Comparison of ENCODE assay signal across 9 cellular contexts in the genomic region with DNA sequence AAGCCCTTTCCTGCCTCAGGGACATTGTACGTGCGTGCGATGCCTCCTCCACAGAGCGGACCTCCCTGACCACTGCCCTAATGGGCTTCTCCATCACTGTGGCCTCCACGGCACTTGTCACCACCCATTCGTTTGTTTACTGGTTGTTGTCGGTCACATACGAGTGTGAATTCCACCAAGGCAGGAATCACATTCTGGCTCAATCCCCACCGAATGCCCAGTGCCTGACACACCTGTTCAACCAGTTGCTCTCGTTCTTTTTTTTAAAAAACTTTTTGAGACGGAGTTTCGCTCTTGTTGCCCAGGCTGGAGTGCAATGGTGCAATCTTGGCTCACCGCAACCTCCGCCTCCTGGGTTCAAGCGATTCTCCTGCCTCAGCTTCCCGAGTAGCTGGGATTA. TPM values are rescaled to one million over a fixed set of nuclear protein-coding genes. Genes with fewer than 3 reads are reported as not detected.
DNase-seq lines count a peak whose midpoint lies in the region; ATAC-seq, FAIRE-seq and TF ChIP-seq lines count a peak whose summit lies in the region.
"Not testable (repeated sequence)": the region's sequence is repeated elsewhere in the genome, so short reads cannot be mapped to it uniquely, and the experiment has no call there.
"Had no signal": no experiment of that assay in that cellular context is flagged by ENCODE, and none has a peak within 500 bp of the region (broad histone marks: within the 10 kb centered on the region; RNA-seq: fewer than 3 reads in every experiment).

No MANE protein-coding gene starts in this region.

- H3K79me2 ChIP-seq in DND-41 (ENCODE audit: insufficient read depth, low read length) = peaks cover 20% of the 10 kb centered on the region
- not testable (repeated sequence) for H3K79me2 ChIP-seq in H1 (ENCODE audit: control insufficient read depth in 1 of 2, insufficient read depth in 2 of 2, low read length in 2 of 2); trophoblast cell (ENCODE audit: control insufficient read depth, insufficient read depth, low read length, poor library complexity)

- not testable (repeated sequence) for H3K27ac Mint-ChIP-seq in T-helper 17 cell; activated naive CD8-positive, alpha-beta T cell treated with anti-CD3 and anti-CD28 coated beads for 36 hours
- peak overlapping the region; percentile 63 for H3K27ac Mint-ChIP-seq in activated CD8-positive, alpha-beta memory T cell treated with anti-CD3 and anti-CD28 coated beads, Interleukin-2, amount 10 ng/mL, durations not matched to agents 7 days and 5 days
- peak overlapping the region in 2 of 6 donors; percentile 47 to 93 for H3K27ac Mint-ChIP-seq in naive B cell

- H2BK5ac ChIP-seq in H1 (ENCODE audit: low read depth, low read length); trophoblast cell (ENCODE audit: low read depth, low read length, poor library complexity): not testable (repeated sequence)

- TF ChIP-seq POLR2A in H1 (IDR thresholded peaks at IDR 0.05; ENCODE audit: control extremely low read depth in 1 of 2, low read depth in 2 of 2, low read length in 2 of 2) = not testable (repeated sequence)

- not testable (repeated sequence) for H3K4me3 ChIP-seq in DND-41 (ENCODE audit: low read depth in 1 of 2, low read length in 2 of 2); H1 (ENCODE audit: extremely low read depth in 1 of 4, insufficient read depth in 2 of 4, low read depth in 3 of 4, low read length in 4 of 4); trophoblast cell (ENCODE audit: low read depth, low read length)

- not testable (repeated sequence) for FAIRE-seq in H1 (lab: Jason Lieb, UNC)

- not testable (repeated sequence) for H4K12ac ChIP-seq in trophoblast cell (ENCODE audit: low read depth, low read length)

- not testable (repeated sequence) for TF ChIP-seq EP300 in H1 (IDR thresholded peaks at IDR 0.05; ENCODE audit: borderline replicate concordance in 1 of 2, low read depth in 2 of 2, low read length in 2 of 2)

- H3K4me2 ChIP-seq in DND-41 (ENCODE audit: insufficient read depth, low read length); H1 (ENCODE audit: insufficient read depth in 1 of 2, low read depth in 2 of 2, low read length in 2 of 2); trophoblast cell (ENCODE audit: low read length): not testable (repeated sequence)

- WGBS in H1 (ENCODE audit: extremely low coverage in 1 of 2, insufficient coverage in 1 of 2, insufficient read length in 1 of 2, insufficient replicate concordance in 2 of 2, low coverage in 1 of 2, low lambda C conversion rate in 2 of 2, missing lambda C conversion rate in 1 of 2), 2 experiments = 87% methylated on average over 16 of the region's 16 CpGs; no CpG with 5 or more reads in 1 of the 2 experiments
- no CpG with 5 or more reads among the region's 16 CpGs for WGBS in trophoblast cell (ENCODE audit: extremely low coverage, insufficient coverage, insufficient read length)

- not testable (repeated sequence) for H3K18ac ChIP-seq in H1 (ENCODE audit: extremely low read depth, low read length); trophoblast cell (ENCODE audit: low read length)

- DNase-seq in DND-41; T-helper 17 cell; activated CD8-positive, alpha-beta memory T cell treated with anti-CD3 and anti-CD28 coated beads, Interleukin-2, amount 10 ng/mL, durations not matched to agents 7 days and 5 days; activated naive CD8-positive, alpha-beta T cell treated with anti-CD3 and anti-CD28 coated beads for 36 hours; H1 (ENCODE audit: low read depth in 1 of 2, low spot score in 2 of 2); naive B cell: not testable (repeated sequence)
- peak; percentile 81 to 95 for DNase-seq in trophoblast cell

- H3K27me3 ChIP-seq in DND-41 (ENCODE audit: insufficient read depth, low read length, poor library complexity) = not testable (repeated sequence)
- H3K27me3 ChIP-seq in H1 (replicated peaks in 1 of 4; ENCODE audit: control insufficient read depth in 3 of 4, extremely low read depth in 1 of 4, insufficient read depth in 3 of 4, low read length in 3 of 4) (peaks cover 1 to 46% (median 29%) of the 10 kb centered on the region in 4 experiments), trophoblast cell (ENCODE audit: insufficient read depth, low read length) (peaks cover 31% of the 10 kb centered on the region)

- peak overlapping the region; percentile 60; the same call in 1 of the 2 replicates for H2BK12ac ChIP-seq in H1 (ENCODE audit: low read depth, low read length)
- not testable (repeated sequence) for H2BK12ac ChIP-seq in trophoblast cell (ENCODE audit: low read length)

- not testable (repeated sequence) for TF ChIP-seq CTCF in 22Rv1 (IDR thresholded peaks at IDR 0.05); DND-41 (IDR thresholded peaks at IDR 0.05; ENCODE audit: borderline replicate concordance, extremely low read depth, low read length, poor library complexity, severe bottlenecking); H1 (IDR thresholded peaks at IDR 0.05; ENCODE audit: control extremely low read depth in 1 of 3, insufficient read depth in 1 of 3, low read depth in 1 of 3, low read length in 3 of 3)

- H3K36me3 ChIP-seq in DND-41 (ENCODE audit: insufficient read depth, low read length) = peaks cover 19% of the 10 kb centered on the region
- H3K36me3 ChIP-seq in H1 (ENCODE audit: control insufficient read depth in 2 of 4, insufficient read depth in 4 of 4, low read length in 3 of 4) = not testable (repeated sequence)
- peaks cover 15 to 17% of the 10 kb centered on the region in 2 experiments for H3K36me3 ChIP-seq in trophoblast cell (ENCODE audit: control insufficient read depth in 1 of 2, insufficient read depth in 2 of 2, low read length in 2 of 2)

- not testable (repeated sequence) for H3K4ac ChIP-seq in H1 (replicated peaks; ENCODE audit: insufficient read length, low read depth, low read length); trophoblast cell (ENCODE audit: low read depth, low read length)

- H3K36me3 Mint-ChIP-seq in T-helper 17 cell (ENCODE audit: low read depth); activated CD8-positive, alpha-beta memory T cell treated with anti-CD3 and anti-CD28 coated beads, Interleukin-2, amount 10 ng/mL, durations not matched to agents 7 days and 5 days; activated naive CD8-positive, alpha-beta T cell treated with anti-CD3 and anti-CD28 coated beads for 36 hours; naive B cell: not testable (repeated sequence)

- not testable (repeated sequence) for H4K5ac ChIP-seq in H1 (ENCODE audit: insufficient read length, low read depth, low read length)

- not testable (repeated sequence) for H3K9me3 ChIP-seq in DND-41 (ENCODE audit: insufficient read depth, low read length, severe bottlenecking); T-helper 17 cell (ENCODE audit: control insufficient read depth, low read length, poor library complexity, severe bottlenecking); H1 (ENCODE audit: insufficient read depth in 2 of 2, low read depth in 1 of 2, low read length in 1 of 2)
- H3K9me3 ChIP-seq in trophoblast cell (ENCODE audit: insufficient read depth, low read depth, low read length) = peaks cover 15% of the 10 kb centered on the region

- not testable (repeated sequence) for H3K9ac ChIP-seq in DND-41 (ENCODE audit: low read depth, low read length); H1 (replicated peaks in 1 of 4; ENCODE audit: extremely low read depth in 1 of 4, low read depth in 3 of 4, low read length in 3 of 4); trophoblast cell (ENCODE audit: low read length)

- H3K23me2 ChIP-seq in H1 (ENCODE audit: low read depth, low read length) = peaks cover 15% of the 10 kb centered on the region

- not testable (repeated sequence) for H3K23ac ChIP-seq in H1 (ENCODE audit: insufficient read length); trophoblast cell (ENCODE audit: low read length)

- CTCF ChIA-PET in activated CD8-positive, alpha-beta memory T cell treated with anti-CD3 and anti-CD28 coated beads, Interleukin-2, amount 10 ng/mL, durations not matched to agents 7 days and 5 days (lab: Charles Lee) = interaction anchor here (1.5 kb wide), 1 partner anchor 21 kb away, joined by 6 read pairs; no protein-coding TSS in a partner anchor
- CTCF ChIA-PET in H1 (lab: Charles Lee; ENCODE audit: partially characterized antibody) = interaction anchor here (0.6 to 1.5 kb wide), 3 partner anchors 12 to 402 kb away, joined by 3 to 4 read pairs (median 4); no protein-coding TSS in a partner anchor

- not testable (repeated sequence) for H2BK15ac ChIP-seq in H1 (ENCODE audit: low read length)

- H4K20me1 ChIP-seq in DND-41 (ENCODE audit: insufficient read depth, low read length) (peaks cover 13% of the 10 kb centered on the region; the same call in 1 of the 2 replicates), H1 (replicated peaks in 1 of 2; ENCODE audit: control insufficient read depth in 1 of 2, insufficient read depth in 2 of 2, low read length in 2 of 2) (peaks cover 0 to 15% of the 10 kb centered on the region in 2 experiments)

- not testable (repeated sequence) for H3K9me3 Mint-ChIP-seq in activated CD8-positive, alpha-beta memory T cell treated with anti-CD3 and anti-CD28 coated beads, Interleukin-2, amount 10 ng/mL, durations not matched to agents 7 days and 5 days (ENCODE audit: low read depth); activated naive CD8-positive, alpha-beta T cell treated with anti-CD3 and anti-CD28 coated beads for 36 hours; naive B cell

- not testable (repeated sequence) for H4K91ac ChIP-seq in H1 (replicated peaks; ENCODE audit: insufficient read length, low read length); trophoblast cell (ENCODE audit: low read depth, low read length)

- not testable (repeated sequence) for H2BK20ac ChIP-seq in H1 (ENCODE audit: low read length)

- H3K4me1 ChIP-seq in DND-41 (ENCODE audit: insufficient read depth, low read length) = peaks cover 30% of the 10 kb centered on the region
- H3K4me1 ChIP-seq in H1 (replicated peaks in 1 of 4; ENCODE audit: control insufficient read depth in 3 of 4, insufficient read depth in 4 of 4, low read length in 3 of 4) = peaks cover 0 to 23% (median 15%) of the 10 kb centered on the region in 4 experiments; a peak in 5 of 7 replicates
- peaks cover 11 to 21% of the 10 kb centered on the region in 2 experiments for H3K4me1 ChIP-seq in trophoblast cell (ENCODE audit: control insufficient read depth in 1 of 2, insufficient read depth in 2 of 2, low read length in 2 of 2)

- H3K79me1 ChIP-seq in H1 (ENCODE audit: low read depth, low read length); trophoblast cell (ENCODE audit: low read length): not testable (repeated sequence)

- ATAC-seq in DND-41 (ENCODE audit: insufficient read depth, low read depth); T-helper 17 cell; activated CD8-positive, alpha-beta memory T cell treated with anti-CD3 and anti-CD28 coated beads, Interleukin-2, amount 10 ng/mL, durations not matched to agents 7 days and 5 days; naive B cell (ENCODE audit: low read depth in 2 of 2): not testable (repeated sequence)

- H4K8ac ChIP-seq in H1 (ENCODE audit: extremely low read depth, insufficient read depth, low read length) = not testable (repeated sequence)
- peak overlapping the region; percentile 92 for H4K8ac ChIP-seq in trophoblast cell (ENCODE audit: low read depth, low read length)

- H3K56ac ChIP-seq in H1 (replicated peaks; ENCODE audit: insufficient read length, low read depth, low read length) = not testable (repeated sequence)

- H3K14ac ChIP-seq in H1 (ENCODE audit: insufficient read length); trophoblast cell (ENCODE audit: low read length): not testable (repeated sequence)

- H3K27me3 Mint-ChIP-seq in T-helper 17 cell; activated naive CD8-positive, alpha-beta T cell treated with anti-CD3 and anti-CD28 coated beads for 36 hours: not testable (repeated sequence)
- H3K27me3 Mint-ChIP-seq in activated CD8-positive, alpha-beta memory T cell treated with anti-CD3 and anti-CD28 coated beads, Interleukin-2, amount 10 ng/mL, durations not matched to agents 7 days and 5 days = peaks cover 13% of the 10 kb centered on the region
- peaks cover 0 to 19% (median 15%) of the 10 kb centered on the region in 3 donors for H3K27me3 Mint-ChIP-seq in naive B cell

- peak overlapping the region; percentile 98 for H3K27ac ChIP-seq in 22Rv1
- H3K27ac ChIP-seq in DND-41 (ENCODE audit: low read length); H1 (ENCODE audit: low read depth, low read length); trophoblast cell (ENCODE audit: low read depth, low read length): not testable (repeated sequence)

- H2AK5ac ChIP-seq in H1 (ENCODE audit: low read depth, low read length) (peak overlapping the region; percentile 75; the same call in 1 of the 2 replicates), trophoblast cell (ENCODE audit: low read length) (peak overlapping the region; percentile 23)

- TF ChIP-seq RAD21 in H1 (IDR thresholded peaks at IDR 0.05 in 1 of 2, conservative IDR thresholded peaks at IDR 0.05 in 1 of 2; ENCODE audit: low read depth in 2 of 2, low read length in 2 of 2) = not testable (repeated sequence)

- H3K4me1 Mint-ChIP-seq in T-helper 17 cell (peaks cover 12% of the 10 kb centered on the region), naive B cell (peaks cover 21 to 33% (median 27%) of the 10 kb centered on the region in 3 donors)
- H3K4me1 Mint-ChIP-seq in activated CD8-positive, alpha-beta memory T cell treated with anti-CD3 and anti-CD28 coated beads, Interleukin-2, amount 10 ng/mL, durations not matched to agents 7 days and 5 days = peaks cover 32% of the 10 kb centered on the region
- peaks cover 13% of the 10 kb centered on the region for H3K4me1 Mint-ChIP-seq in activated naive CD8-positive, alpha-beta T cell treated with anti-CD3 and anti-CD28 coated beads for 36 hours

- H3K4me3 Mint-ChIP-seq in T-helper 17 cell (peak overlapping the region; percentile 16), naive B cell (peak overlapping the region in 7 of 8 donors; percentile 89 to 97 (median 94))
- H3K4me3 Mint-ChIP-seq in activated CD8-positive, alpha-beta memory T cell treated with anti-CD3 and anti-CD28 coated beads, Interleukin-2, amount 10 ng/mL, durations not matched to agents 7 days and 5 days = peak overlapping the region; percentile 53
- peak overlapping the region; percentile 90 for H3K4me3 Mint-ChIP-seq in activated naive CD8-positive, alpha-beta T cell treated with anti-CD3 and anti-CD28 coated beads for 36 hours

- POLR2A ChIA-PET in H1 (lab: Charles Lee; ENCODE audit: partially characterized antibody) = interaction anchor here (2.0 to 4.1 kb wide), 3 partner anchors 11 to 16 kb away, joined by 12 to 39 read pairs (median 26); a partner anchor contains a TSS

- peak overlapping the region; percentile 78; the same call in 1 of the 2 replicates for H2AFZ ChIP-seq in DND-41 (ENCODE audit: low read depth, low read length)
- H2AFZ ChIP-seq in H1 (ENCODE audit: low read length); trophoblast cell (ENCODE audit: insufficient read depth, low read length, poor library complexity): not testable (repeated sequence)

- H2BK120ac ChIP-seq in H1 (replicated peaks; ENCODE audit: low read depth, low read length); trophoblast cell (ENCODE audit: insufficient read depth, low read length, poor library complexity): not testable (repeated sequence)

RNA-seq across cellular contexts. Expression of a gene that starts 1.0 kb away (rescaled TPM):
- 10 to 100 TPM in 1 of 2 donors, 1 to 10 TPM in 1; 9.0 to 11.7 TPM for total RNA-seq in T-helper 17 cell
- total RNA-seq in activated CD8-positive, alpha-beta memory T cell treated with anti-CD3 and anti-CD28 coated beads, Interleukin-2, amount 10 ng/mL, durations not matched to agents 7 days and 5 days = 10 to 100 TPM; 18.9 to 19.4 TPM
- 10 to 100 TPM; 20.8 to 21.7 TPM for total RNA-seq in activated naive CD8-positive, alpha-beta T cell treated with anti-CD3 and anti-CD28 coated beads for 36 hours
- 17.7 and 21.1 TPM in 2 replicates for total RNA-seq in H1 (2021; fragmentation: NEBNext Ultra II Directional; extraction: Animal tissue kit (Norgen Biotek cat#: 25700))
- polyA plus RNA-seq in H1 (2011; rRNA removed) (15.1 and 26.0 TPM in 2 replicates), naive B cell (ENCODE audit: low read depth in 6 of 6) (10 to 100 TPM in 4 of 6 donors, 1 to 10 TPM in 2; 4.6 to 16.2 (median 11.4) TPM)
- polyA plus RNA-seq in H1 (2011; cell fraction: cytosol; rRNA removed) = 12.1 TPM
- polyA plus RNA-seq in H1 (2011; cell fraction: nucleus; rRNA removed) = 34.3 TPM
- polyA plus RNA-seq in H1 (2012, experiment 1 of 2) = 11.5 to 19.6 TPM (median 17.9 TPM) in 4 replicates
- 18.1 TPM for polyA plus RNA-seq in H1 (2012, experiment 2 of 2)
- polyA plus RNA-seq in H1 (2013, experiment 1 of 2) = 12.8 TPM
- 11.5 TPM for polyA plus RNA-seq in H1 (2013, experiment 2 of 2)
- polyA minus RNA-seq in H1 (2011; rRNA and poly(A)+ RNA removed) = 8.6 and 9.8 TPM in 2 replicates
- polyA minus RNA-seq in H1 (2011; cell fraction: cytosol; rRNA and poly(A)+ RNA removed) = 12.8 TPM
- 14.1 TPM for polyA minus RNA-seq in H1 (2011; cell fraction: nucleus; rRNA and poly(A)+ RNA removed)
- 8.8 and 9.1 TPM in 2 replicates for polyA plus RNA-seq in trophoblast cell (2013)

RNA-seq across cellular contexts. Expression of a gene that starts 7.1 kb away (rescaled TPM):
- 10 to 100 TPM; 28.0 to 36.1 TPM for total RNA-seq in T-helper 17 cell
- total RNA-seq in activated CD8-positive, alpha-beta memory T cell treated with anti-CD3 and anti-CD28 coated beads, Interleukin-2, amount 10 ng/mL, durations not matched to agents 7 days and 5 days = 10 to 100 TPM; 30.5 to 37.1 TPM
- total RNA-seq in activated naive CD8-positive, alpha-beta T cell treated with anti-CD3 and anti-CD28 coated beads for 36 hours = 10 to 100 TPM; 37.2 to 43.0 TPM
- 46.4 and 49.0 TPM in 2 replicates for total RNA-seq in H1 (2021; fragmentation: NEBNext Ultra II Directional; extraction: Animal tissue kit (Norgen Biotek cat#: 25700))
- 87.4 and 127 TPM in 2 replicates for polyA plus RNA-seq in H1 (2011; rRNA removed)
- 72.6 TPM for polyA plus RNA-seq in H1 (2011; cell fraction: cytosol; rRNA removed)
- polyA plus RNA-seq in H1 (2011; cell fraction: nucleus; rRNA removed) = 139 TPM
- polyA plus RNA-seq in H1 (2012, experiment 1 of 2) = 27.9 to 60.1 TPM (median 58.0 TPM) in 4 replicates
- polyA plus RNA-seq in H1 (2012, experiment 2 of 2) = 50.5 TPM
- polyA plus RNA-seq in H1 (2013, experiment 1 of 2) = 47.0 TPM
- 52.1 TPM for polyA plus RNA-seq in H1 (2013, experiment 2 of 2)
- 17.3 and 27.7 TPM in 2 replicates for polyA minus RNA-seq in H1 (2011; rRNA and poly(A)+ RNA removed)
- 25.0 TPM for polyA minus RNA-seq in H1 (2011; cell fraction: cytosol; rRNA and poly(A)+ RNA removed)
- polyA minus RNA-seq in H1 (2011; cell fraction: nucleus; rRNA and poly(A)+ RNA removed) = 49.3 TPM
- polyA plus RNA-seq in naive B cell (ENCODE audit: low read depth in 6 of 6) = 10 to 100 TPM; 38.1 to 62.6 (median 40.0) TPM
- 38.3 and 39.8 TPM in 2 replicates for polyA plus RNA-seq in trophoblast cell (2013)

RNA-seq across cellular contexts. Expression of a gene that starts 11.0 kb away (rescaled TPM):
- total RNA-seq in T-helper 17 cell = 10 to 100 TPM; 65.5 to 67.4 TPM
- 10 to 100 TPM; 84.2 to 87.1 TPM for total RNA-seq in activated CD8-positive, alpha-beta memory T cell treated with anti-CD3 and anti-CD28 coated beads, Interleukin-2, amount 10 ng/mL, durations not matched to agents 7 days and 5 days
- 10 to 100 TPM; 74.3 to 82.1 TPM for total RNA-seq in activated naive CD8-positive, alpha-beta T cell treated with anti-CD3 and anti-CD28 coated beads for 36 hours
- 87.3 and 89.9 TPM in 2 replicates for total RNA-seq in H1 (2021; fragmentation: NEBNext Ultra II Directional; extraction: Animal tissue kit (Norgen Biotek cat#: 25700))
- polyA plus RNA-seq in H1 (2011; rRNA removed) (103 and 151 TPM in 2 replicates), naive B cell (ENCODE audit: low read depth in 6 of 6) (100 to 1,000 TPM; 121 to 180 (median 128) TPM)
- polyA plus RNA-seq in H1 (2011; cell fraction: cytosol; rRNA removed) = 100 TPM
- 144 TPM for polyA plus RNA-seq in H1 (2011; cell fraction: nucleus; rRNA removed)
- 77.5 to 93.5 TPM (median 86.7 TPM) in 4 replicates for polyA plus RNA-seq in H1 (2012, experiment 1 of 2)
- 69.7 TPM for polyA plus RNA-seq in H1 (2012, experiment 2 of 2)
- polyA plus RNA-seq in H1 (2013, experiment 1 of 2) = 78.6 TPM
- polyA plus RNA-seq in H1 (2013, experiment 2 of 2) = 80.5 TPM
- polyA minus RNA-seq in H1 (2011; rRNA and poly(A)+ RNA removed) = 25.9 and 33.2 TPM in 2 replicates
- 26.9 TPM for polyA minus RNA-seq in H1 (2011; cell fraction: cytosol; rRNA and poly(A)+ RNA removed)
- 32.9 TPM for polyA minus RNA-seq in H1 (2011; cell fraction: nucleus; rRNA and poly(A)+ RNA removed)
- 96.7 and 97.1 TPM in 2 replicates for polyA plus RNA-seq in trophoblast cell (2013)

RNA-seq across cellular contexts. Expression of a gene that starts 14.4 kb away (rescaled TPM):
- 10 to 100 TPM; 29.0 to 35.3 TPM for total RNA-seq in T-helper 17 cell
- total RNA-seq in activated CD8-positive, alpha-beta memory T cell treated with anti-CD3 and anti-CD28 coated beads, Interleukin-2, amount 10 ng/mL, durations not matched to agents 7 days and 5 days = 1 to 10 TPM; 4.2 to 7.5 TPM
- total RNA-seq in activated naive CD8-positive, alpha-beta T cell treated with anti-CD3 and anti-CD28 coated beads for 36 hours = 1 to 10 TPM; 3.2 to 6.0 TPM
- total RNA-seq in H1 (2021; fragmentation: NEBNext Ultra II Directional; extraction: Animal tissue kit (Norgen Biotek cat#: 25700)) = 10.3 and 12.5 TPM in 2 replicates
- polyA plus RNA-seq in H1 (2011; rRNA removed) = 12.8 and 21.9 TPM in 2 replicates
- polyA plus RNA-seq in H1 (2011; cell fraction: cytosol; rRNA removed) = 10.8 TPM
- polyA plus RNA-seq in H1 (2011; cell fraction: nucleus; rRNA removed) = 15.2 TPM
- 6.9 to 31.1 TPM (median 29.9 TPM) in 4 replicates for polyA plus RNA-seq in H1 (2012, experiment 1 of 2)
- polyA plus RNA-seq in H1 (2012, experiment 2 of 2) = 7.1 TPM
- polyA plus RNA-seq in H1 (2013, experiment 1 of 2) = 15.8 TPM
- polyA plus RNA-seq in H1 (2013, experiment 2 of 2) = 14.3 TPM
- polyA minus RNA-seq in H1 (2011; rRNA and poly(A)+ RNA removed) = 3.3 and 3.8 TPM in 2 replicates
- 10.3 TPM for polyA minus RNA-seq in H1 (2011; cell fraction: cytosol; rRNA and poly(A)+ RNA removed)
- 7.1 TPM for polyA minus RNA-seq in H1 (2011; cell fraction: nucleus; rRNA and poly(A)+ RNA removed)
- 1 to 10 TPM in 1 of 6 donors, under 1 TPM in 4, not detected in 1; 0.23 to 7.9 (median 0.56) TPM for polyA plus RNA-seq in naive B cell (ENCODE audit: low read depth in 6 of 6)
- 0.81 and 0.83 TPM in 2 replicates for polyA plus RNA-seq in trophoblast cell (2013)
- total RNA-seq: osteoblast had no signal

RNA-seq across cellular contexts. Expression of a gene that starts 15.8 kb away (rescaled TPM):
- 1 to 10 TPM; 5.7 to 5.9 TPM for total RNA-seq in T-helper 17 cell
- under 1 TPM; 0.37 to 0.79 TPM for total RNA-seq in activated CD8-positive, alpha-beta memory T cell treated with anti-CD3 and anti-CD28 coated beads, Interleukin-2, amount 10 ng/mL, durations not matched to agents 7 days and 5 days
- under 1 TPM; 0.49 to 0.72 TPM for total RNA-seq in activated naive CD8-positive, alpha-beta T cell treated with anti-CD3 and anti-CD28 coated beads for 36 hours
- 4.0 TPM in 2 replicates for total RNA-seq in H1 (2021; fragmentation: NEBNext Ultra II Directional; extraction: Animal tissue kit (Norgen Biotek cat#: 25700))
- polyA plus RNA-seq in H1 (2011; rRNA removed) = 8.1 and 14.0 TPM in 2 replicates
- polyA plus RNA-seq in H1 (2011; cell fraction: cytosol; rRNA removed) = 9.4 TPM
- polyA plus RNA-seq in H1 (2011; cell fraction: nucleus; rRNA removed) = 47.4 TPM
- 2.6 to 6.5 TPM (median 4.9 TPM) in 4 replicates for polyA plus RNA-seq in H1 (2012, experiment 1 of 2)
- 3.3 TPM for polyA plus RNA-seq in H1 (2012, experiment 2 of 2)
- polyA plus RNA-seq in H1 (2013, experiment 1 of 2) = 2.7 TPM
- polyA plus RNA-seq in H1 (2013, experiment 2 of 2) = 2.6 TPM
- polyA minus RNA-seq in H1 (2011; rRNA and poly(A)+ RNA removed) = 0.98 and 1.4 TPM in 2 replicates
- 2.2 TPM for polyA minus RNA-seq in H1 (2011; cell fraction: cytosol; rRNA and poly(A)+ RNA removed)
- 4.9 TPM for polyA minus RNA-seq in H1 (2011; cell fraction: nucleus; rRNA and poly(A)+ RNA removed)
- not detected for polyA plus RNA-seq in naive B cell (ENCODE audit: low read depth in 6 of 6)
- 1.3 TPM in 2 replicates for polyA plus RNA-seq in trophoblast cell (2013)

Comparison
In these comparisons a context has a peak if more than half of its experiments do, and no peak if none do; other contexts are left out.
1. H3K4me3 Mint-ChIP-seq: peak in every context shown above with its lines; median percentile 94 in naive B cell; 90 in activated naive CD8-positive, alpha-beta T cell treated with anti-CD3 and anti-CD28 coated beads for 36 hours; 53 in activated CD8-positive, alpha-beta memory T cell treated with anti-CD3 and anti-CD28 coated beads, Interleukin-2, amount 10 ng/mL, durations not matched to agents 7 days and 5 days; 16 in T-helper 17 cell.